In the genomic region with DNA sequence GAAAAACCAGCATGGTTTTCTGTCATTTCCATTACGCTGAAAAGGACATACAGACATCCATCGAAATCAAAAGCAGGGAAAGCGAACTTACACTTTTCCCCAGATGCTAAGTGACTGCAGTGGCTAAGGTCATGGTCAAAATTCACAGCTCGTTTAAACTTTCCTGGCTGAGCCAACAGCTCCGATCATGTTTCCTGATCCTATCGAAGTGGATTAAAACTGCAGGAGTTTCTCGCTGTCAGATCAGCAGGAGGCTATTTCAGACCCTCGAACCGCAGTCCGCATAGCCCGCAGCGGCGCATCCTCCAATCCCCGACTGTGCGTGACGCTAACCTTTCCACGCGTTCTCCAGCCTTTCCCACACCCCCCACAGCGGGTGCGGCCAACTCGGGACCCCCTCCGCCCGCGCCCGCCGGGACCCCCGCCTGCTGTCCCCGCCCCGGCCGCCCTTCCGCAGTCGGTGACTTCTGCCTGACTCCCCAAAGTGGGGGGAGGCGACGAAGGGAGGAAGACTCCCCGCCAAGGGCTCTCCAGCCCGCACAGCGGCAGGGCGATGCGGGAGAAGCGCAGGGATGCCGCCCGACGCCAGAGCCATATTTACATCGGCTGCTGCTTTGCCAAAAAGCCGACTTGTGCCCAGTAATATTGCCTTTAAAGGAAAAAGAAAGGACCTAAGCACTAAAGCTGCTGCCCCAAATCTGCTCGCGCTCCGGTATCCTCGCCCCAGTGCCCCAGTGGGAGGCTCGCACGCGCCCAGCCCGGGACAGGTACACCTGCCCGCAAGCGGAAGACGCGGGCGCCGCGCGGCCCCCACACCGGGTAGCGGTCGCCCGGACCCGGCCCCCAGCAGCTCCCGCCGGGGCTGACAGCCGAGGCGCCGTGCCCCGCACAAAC, we compare ENCODE assay signal across 7 cellular contexts. TPM values are rescaled to one million over a fixed set of nuclear protein-coding genes. Genes with fewer than 3 reads are reported as not detected.
A peak's percentile ranks its signal among the peaks of the same experiment; 100 is the strongest.
DNase-seq lines count a peak whose midpoint lies in the region; ATAC-seq and TF ChIP-seq lines count a peak whose summit lies in the region.

No MANE protein-coding gene starts in this region.

- peak; percentile 16 for TF ChIP-seq POLR2A in GM18526 (IDR thresholded peaks at IDR 0.05; ENCODE audit: extremely low read depth, insufficient read length)

- H3K9me3 Mint-ChIP-seq in brain = peaks cover 0 to 3% (median 0%) of the 10 kb centered on the region in 5 experiments
- no peaks in the 10 kb centered on the region for H3K9me3 Mint-ChIP-seq in immature natural killer cell

- H3K27ac Mint-ChIP-seq in brain (peak overlapping the region in 2 of 5 experiments; percentile 23 to 79), immature natural killer cell (peak overlapping the region; percentile 85 to 96 (median 90))

- DNase-seq in SW480 (ENCODE audit: low spot score) = peak; percentile 21
- peak; percentile 43 to 52 (median 51) for DNase-seq in immature natural killer cell
- DNase-seq in stimulated activated CD4-positive, alpha-beta T cell treated with anti-CD3 and anti-CD28 coated beads, Interleukin-15, amount 100 ng/mL, for 1 hour (ENCODE audit: low read depth in 1 of 2, low spot score in 1 of 2) = peak; percentile 16 to 27

- ATAC-seq in HG03025 (IDR thresholded peaks at IDR 0.05; ENCODE audit: low FRiP score, unreplicated experiment) (peak; percentile 13), GM18873 (IDR thresholded peaks at IDR 0.05; ENCODE audit: low FRiP score, unreplicated experiment) (no peak)

- no peak for TF ChIP-seq CTCF in brain (conservative IDR thresholded peaks at IDR 0.05)

- H3K27me3 Mint-ChIP-seq in brain (peaks cover 31% of the 10 kb centered on the region), immature natural killer cell (ENCODE audit: low read depth in 3 of 3) (peaks cover 0 to 24% (median 10%) of the 10 kb centered on the region in 3 donors)

- H3K4me3 Mint-ChIP-seq in brain (peak overlapping the region; percentile 85 to 92 (median 88)), immature natural killer cell (peak overlapping the region; percentile 88 to 98 (median 96))

- H3K36me3 Mint-ChIP-seq in brain (no peaks in the 10 kb centered on the region), immature natural killer cell (no peaks in the 10 kb centered on the region)

- H3K4me1 Mint-ChIP-seq in brain (peaks cover 27% of the 10 kb centered on the region), immature natural killer cell (peaks cover 49 to 55% of the 10 kb centered on the region in 2 donors)

RNA-seq across cellular contexts. Expression of a gene that starts 1.2 kb away (rescaled TPM):
- 161 TPM for polyA plus RNA-seq in brain (ENCODE audit: insufficient read depth, low read depth, low replicate concordance)
- polyA plus RNA-seq in immature natural killer cell = 100 to 1,000 TPM in 1 of 3 donors, 10 to 100 TPM in 2; 62.9 to 138 (median 80.3) TPM
